In genomic region chr12:51324953-51325352, GRCh38 we compare ENCODE assay signal across 18 cellular contexts. TPM values are rescaled to one million over a fixed set of nuclear protein-coding genes. Genes with fewer than 3 reads are reported as not detected.
DNase-seq lines count a peak whose midpoint lies in the region; ATAC-seq and TF ChIP-seq lines count a peak whose summit lies in the region.
"Had no signal": no experiment of that assay in that cellular context is flagged by ENCODE, and none has a peak within 500 bp of the region (broad histone marks: within the 10 kb centered on the region; RNA-seq: fewer than 3 reads in every experiment).

No MANE protein-coding gene starts in this region.

- ATAC-seq in activated B cell treated with CpG ODN at 0.5 μM for 24 hours (ENCODE audit: low read depth) (no peak), esophagus mucosa (peak; percentile 91), HG02588 (IDR thresholded peaks at IDR 0.05; ENCODE audit: unreplicated experiment) (no peak)

- H3K9me3 Mint-ChIP-seq in activated naive CD4-positive, alpha-beta T cell treated with anti-CD3 and anti-CD28 coated beads, Interleukin-2, amount 10 ng/mL, durations not matched to agents 7 days and 5 days = peaks cover 3% of the 10 kb centered on the region
- H3K9me3 Mint-ChIP-seq in activated B cell treated with CpG ODN at 0.5 μM for 24 hours = no peaks in the 10 kb centered on the region
- peaks cover 5% of the 10 kb centered on the region for H3K9me3 Mint-ChIP-seq in type B pancreatic cell
- H3K9me3 Mint-ChIP-seq: nephron had no signal

- no peaks in the 10 kb centered on the region for H3K27me3 Mint-ChIP-seq in activated naive CD4-positive, alpha-beta T cell treated with anti-CD3 and anti-CD28 coated beads, Interleukin-2, amount 10 ng/mL, durations not matched to agents 7 days and 5 days
- no peaks in the 10 kb centered on the region for H3K27me3 Mint-ChIP-seq in activated B cell treated with CpG ODN at 0.5 μM for 24 hours
- no peaks in the 10 kb centered on the region for H3K27me3 Mint-ChIP-seq in type B pancreatic cell

- H3K4me3 Mint-ChIP-seq in activated naive CD4-positive, alpha-beta T cell treated with anti-CD3 and anti-CD28 coated beads, Interleukin-2, amount 10 ng/mL, durations not matched to agents 7 days and 5 days = peak overlapping the region; percentile 56
- H3K4me3 Mint-ChIP-seq in activated B cell treated with CpG ODN at 0.5 μM for 24 hours = peak overlapping the region; percentile 52
- peak overlapping the region; percentile 69 for H3K4me3 Mint-ChIP-seq in type B pancreatic cell
- H3K4me3 Mint-ChIP-seq: nephron had no signal

- CTCF ChIA-PET in activated naive CD4-positive, alpha-beta T cell treated with anti-CD3 and anti-CD28 coated beads, Interleukin-2, amount 10 ng/mL, durations not matched to agents 7 days and 5 days (lab: Charles Lee) = interaction anchor here (1.8 to 7.9 kb wide), 2 partner anchors 17 to 56 kb away, joined by 6 to 50 read pairs; no protein-coding TSS in a partner anchor
- CTCF ChIA-PET in activated B cell treated with CpG ODN at 0.5 μM for 24 hours (lab: Charles Lee) = interaction anchor here (8.2 kb wide), 1 partner anchor 16 kb away, joined by 42 read pairs; no protein-coding TSS in a partner anchor

- H3K36me3 Mint-ChIP-seq in activated naive CD4-positive, alpha-beta T cell treated with anti-CD3 and anti-CD28 coated beads, Interleukin-2, amount 10 ng/mL, durations not matched to agents 7 days and 5 days = peaks cover 40% of the 10 kb centered on the region
- H3K36me3 Mint-ChIP-seq in activated B cell treated with CpG ODN at 0.5 μM for 24 hours (ENCODE audit: low read depth) (peaks cover 7% of the 10 kb centered on the region), type B pancreatic cell (peaks cover 3% of the 10 kb centered on the region)

- no peak for DNase-seq in activated naive CD4-positive, alpha-beta T cell treated with anti-CD3 and anti-CD28 coated beads, Interleukin-2, amount 10 ng/mL, durations not matched to agents 7 days and 5 days
- no peak for DNase-seq in activated naive CD4-positive, alpha-beta T cell (lab: John Stamatoyannopoulos, UW)
- no peak for DNase-seq in activated B cell treated with CpG ODN at 0.5 μM for 24 hours
- no peak for DNase-seq in type B pancreatic cell (ENCODE audit: extremely low spot score, unreplicated experiment)
- no peak for DNase-seq in kidney tubule cell (ENCODE audit: low spot score)
- no peak for DNase-seq in HPDE6-E6E7 (ENCODE audit: extremely low spot score)
- DNase-seq: activated effector memory CD4-positive, alpha-beta T cell treated with Interleukin-2 at 50 U/mL for 16 hours; brain microvascular endothelial cell; left ventricle myocardium superior; MG63; NCI-H2107; stimulated activated CD4-positive, alpha-beta T cell treated with anti-CD3 and anti-CD28 coated beads, Interleukin-2, amount 100 ng/mL, for 48 hours; stimulated activated CD8-positive, alpha-beta memory T cell treated with anti-CD3 and anti-CD28 coated beads, Interleukin-4, amount 100 ng/mL, for 48 hours; upper lobe of right lung had no signal

- peaks cover 93% of the 10 kb centered on the region for H3K4me1 Mint-ChIP-seq in activated naive CD4-positive, alpha-beta T cell treated with anti-CD3 and anti-CD28 coated beads, Interleukin-2, amount 10 ng/mL, durations not matched to agents 7 days and 5 days
- peaks cover 95% of the 10 kb centered on the region for H3K4me1 Mint-ChIP-seq in activated B cell treated with CpG ODN at 0.5 μM for 24 hours
- peaks cover 37% of the 10 kb centered on the region for H3K4me1 Mint-ChIP-seq in type B pancreatic cell (ENCODE audit: unreplicated experiment)

- intact Hi-C loops in activated B cell treated with CpG ODN at 0.5 μM for 24 hours (cut with micrococcal nuclease) = loop anchor here (1.0 to 10.0 kb wide), 6 partner anchors 16 to 810 kb away; partner anchors contain the start of genes CSRNP2 and DAZAP2

- POLR2A ChIA-PET in activated B cell treated with CpG ODN at 0.5 μM for 24 hours (lab: Charles Lee) = interaction anchor here (0.6 to 4.7 kb wide), 5 partner anchors 18 to 86 kb away, joined by 3 to 21 read pairs (median 6); partner anchors contain the start of genes DAZAP2, GALNT6 and SMAGP

- H3K27ac Mint-ChIP-seq in activated naive CD4-positive, alpha-beta T cell treated with anti-CD3 and anti-CD28 coated beads, Interleukin-2, amount 10 ng/mL, durations not matched to agents 7 days and 5 days = peak overlapping the region; percentile 94
- H3K27ac Mint-ChIP-seq in activated B cell treated with CpG ODN at 0.5 μM for 24 hours = peak overlapping the region; percentile 73
- H3K27ac Mint-ChIP-seq in type B pancreatic cell = peak overlapping the region; percentile 94
- H3K27ac Mint-ChIP-seq: nephron had no signal

- TF ChIP-seq CTCF in activated B cell treated with CpG ODN at 0.5 μM for 24 hours (IDR thresholded peaks at IDR 0.05) (no peak), type B pancreatic cell (conservative IDR thresholded peaks at IDR 0.05) (no peak)

RNA-seq across cellular contexts. Expression of gene BIN2, which starts 1.0 kb away (rescaled TPM):
- 22.2 and 25.6 TPM in 2 replicates for total RNA-seq in activated B cell treated with CpG ODN at 0.5 μM for 24 hours
- 1.5 TPM for total RNA-seq in esophagus mucosa
- total RNA-seq in type B pancreatic cell (ENCODE audit: low replicate concordance) = 0.19 TPM in 1 of 2 replicates, not detected in the other

RNA-seq across cellular contexts. Expression of gene CELA1, which starts 21.5 kb away (rescaled TPM):
- total RNA-seq in activated B cell treated with CpG ODN at 0.5 μM for 24 hours (not detected in 2 replicates), esophagus mucosa (not detected), type B pancreatic cell (ENCODE audit: low replicate concordance) (not detected in 2 replicates)
- total RNA-seq: HT1080, left ventricle myocardium superior, upper lobe of right lung had no signal

RNA-seq across cellular contexts. Expression of gene SMAGP, which starts 54.7 kb away (rescaled TPM):
- total RNA-seq in activated B cell treated with CpG ODN at 0.5 μM for 24 hours = 11.4 and 11.5 TPM in 2 replicates
- total RNA-seq in esophagus mucosa = 96.2 TPM
- total RNA-seq in type B pancreatic cell (ENCODE audit: low replicate concordance) = 35.5 and 80.7 TPM in 2 replicates
